In genomic region chr6:41921712-41921998, GRCh38 we compare ENCODE assay signal across 8 cellular contexts. TPM values are rescaled to one million over a fixed set of nuclear protein-coding genes. Genes with fewer than 3 reads are reported as not detected.
DNase-seq lines count a peak whose midpoint lies in the region; ATAC-seq and TF ChIP-seq lines count a peak whose summit lies in the region.

No MANE protein-coding gene starts in this region.

- no TSS peak for BruUV-seq in Panc1 (replicated peaks; lab: Mats Ljungman, UMichigan)

- in situ Hi-C loops in Panc1 (cut with HindIII; ENCODE audit: low pct_unique_long_range_greater_than_20kb, low sequenced_read_pairs) = no loop called here

- peak overlapping the region; percentile 82 for H2AFZ ChIP-seq in neuron (ENCODE audit: low read depth, low read length)

- H3K9me3 ChIP-seq in cardiac muscle cell (ENCODE audit: low read depth) = no peaks in the 10 kb centered on the region
- H3K9me3 ChIP-seq in Panc1 (ENCODE audit: control insufficient read depth, insufficient read depth, low read depth, low read length) = no peaks in the 10 kb centered on the region
- no peaks in the 10 kb centered on the region for H3K9me3 ChIP-seq in neuron (ENCODE audit: low read length)

- H3K4me3 ChIP-seq in cardiac muscle cell (peak overlapping the region; percentile 67), Panc1 (ENCODE audit: low read depth in 2 of 2, low read length in 2 of 2) (peak overlapping the region; percentile 96 to 99), epithelial cell of esophagus (ENCODE audit: low read length) (peak overlapping the region; percentile 97), neuron (ENCODE audit: low read length) (peak overlapping the region; percentile 64)

- CTCF ChIA-PET in Panc1 (lab: Charles Lee) = interaction anchor here (0.9 to 1.0 kb wide), 4 partner anchors 9 to 120 kb away, joined by 3 to 6 read pairs (median 4); no protein-coding TSS in a partner anchor

- DNase-seq in cardiac muscle cell (ENCODE audit: low read depth in 1 of 2, low spot score in 1 of 2) = no peak
- no peak for DNase-seq in Right ventricle myocardium inferior (ENCODE audit: missing footprints)
- no peak for DNase-seq in Panc1 (ENCODE audit: low read depth, low spot score)
- DNase-seq in epithelial cell of esophagus (ENCODE audit: low read depth) = peak; percentile 24
- DNase-seq in mucosa of gallbladder (ENCODE audit: low spot score) = no peak
- DNase-seq in EL = no peak
- no peak for DNase-seq in NCI-H1105 treated with DMSO at 0.1 percent for 48 hours (lab: John Stamatoyannopoulos, UW)

- H3K4me1 ChIP-seq in cardiac muscle cell (ENCODE audit: low read depth) = peaks cover 13% of the 10 kb centered on the region
- H3K4me1 ChIP-seq in Panc1 (ENCODE audit: control insufficient read depth, insufficient read depth, low read length) = peaks cover 19% of the 10 kb centered on the region
- H3K4me1 ChIP-seq in neuron (ENCODE audit: insufficient read depth, low read length) = peaks cover 32% of the 10 kb centered on the region

- intact Hi-C loops in Right ventricle myocardium inferior (cut with DNase I) = loop anchor here (1.0 to 2.0 kb wide), 4 partner anchors 19 to 134 kb away; partner anchors contain the start of genes CCND3 and TOMM6
- intact Hi-C loops in Panc1 (cut with micrococcal nuclease; ENCODE audit: unreplicated experiment) = loop anchor here (5.0 kb wide), 2 partner anchors 74 to 134 kb away; partner anchors contain the start of gene TOMM6

- H3K36me3 ChIP-seq in cardiac muscle cell = peaks cover 3% of the 10 kb centered on the region
- H3K36me3 ChIP-seq in Panc1 (ENCODE audit: control insufficient read depth, insufficient read depth, low read length) = peaks cover 12% of the 10 kb centered on the region; the same call in 1 of the 2 replicates
- peaks cover 21% of the 10 kb centered on the region for H3K36me3 ChIP-seq in neuron (ENCODE audit: insufficient read depth, low read length)

- TF ChIP-seq CTCF in cardiac muscle cell (IDR thresholded peaks at IDR 0.05; ENCODE audit: low read depth, low read length) = no peak
- no peak for TF ChIP-seq CTCF in Panc1 (IDR thresholded peaks at IDR 0.05)
- no peak for TF ChIP-seq CTCF in epithelial cell of esophagus (IDR thresholded peaks at IDR 0.05; ENCODE audit: insufficient read depth, low read depth, low read length, missing control alignments)

- ATAC-seq in Right ventricle myocardium inferior = no peak
- ATAC-seq in Panc1 = peak; percentile 28; the same call in 1 of the 2 replicates

- POLR2A ChIA-PET in Panc1 (lab: Charles Lee) = interaction anchor here (0.6 to 1.5 kb wide), 6 partner anchors 21 to 134 kb away, joined by 3 to 7 read pairs (median 4); partner anchors contain the start of gene TOMM6

- H3K27ac ChIP-seq in cardiac muscle cell (peak overlapping the region; percentile 97), Panc1 (ENCODE audit: low read length) (peak overlapping the region; percentile 99)

- H3K27me3 ChIP-seq in cardiac muscle cell (no peaks in the 10 kb centered on the region), Panc1 (ENCODE audit: control insufficient read depth, insufficient read depth, low read length) (no peaks in the 10 kb centered on the region), neuron (ENCODE audit: insufficient read depth, low read length) (no peaks in the 10 kb centered on the region)

RNA-seq across cellular contexts. Expression of gene BYSL, which starts 0.4 kb away (rescaled TPM):
- total RNA-seq in cardiac muscle cell (18.3 and 32.6 TPM in 2 replicates), Right ventricle myocardium inferior (9.6 TPM), Panc1 (2021; ENCODE audit: unreplicated experiment) (49.1 TPM), mucosa of gallbladder (9.6 TPM)
- polyA plus RNA-seq in cardiac muscle cell = 30.7 and 40.2 TPM in 2 replicates
- 75.1 TPM for polyA plus RNA-seq in Panc1 (2012; ENCODE audit: insufficient read length)

RNA-seq across cellular contexts. Expression of gene MED20, which starts 0.7 kb away (rescaled TPM):
- total RNA-seq in cardiac muscle cell (18.0 and 18.5 TPM in 2 replicates), Right ventricle myocardium inferior (22.9 TPM), Panc1 (2021; ENCODE audit: unreplicated experiment) (24.5 TPM), mucosa of gallbladder (26.7 TPM)
- polyA plus RNA-seq in cardiac muscle cell = 28.1 and 30.2 TPM in 2 replicates
- polyA plus RNA-seq in Panc1 (2012; ENCODE audit: insufficient read length) = 14.2 TPM

RNA-seq across cellular contexts. Expression of gene CCND3, which starts 20.0 kb away (rescaled TPM):
- total RNA-seq in cardiac muscle cell (20.0 and 21.1 TPM in 2 replicates), Right ventricle myocardium inferior (51.5 TPM), Panc1 (2021; ENCODE audit: unreplicated experiment) (36.8 TPM), mucosa of gallbladder (103 TPM)
- polyA plus RNA-seq in cardiac muscle cell = 23.9 and 43.1 TPM in 2 replicates
- polyA plus RNA-seq in Panc1 (2012; ENCODE audit: insufficient read length) = 44.2 TPM

RNA-seq across cellular contexts. Expression of gene USP49, which starts 26.5 kb away (rescaled TPM):
- total RNA-seq in cardiac muscle cell = 3.7 and 8.5 TPM in 2 replicates
- 5.0 and 5.4 TPM in 2 replicates for polyA plus RNA-seq in cardiac muscle cell
- 2.0 TPM for total RNA-seq in Right ventricle myocardium inferior
- total RNA-seq in Panc1 (2021; ENCODE audit: unreplicated experiment) = 5.4 TPM
- 2.3 TPM for polyA plus RNA-seq in Panc1 (2012; ENCODE audit: insufficient read length)
- 3.3 TPM for total RNA-seq in mucosa of gallbladder
